21 cellular contexts compared by ENCODE assay signal in genomic region chr1:169186106-169186505, GRCh38.
"Had no signal": no experiment of that assay in that cellular context is flagged by ENCODE, and none has a peak within 500 bp of the region (broad histone marks: within the 10 kb centered on the region; RNA-seq: fewer than 3 reads in every experiment).

No MANE protein-coding gene starts in this region.

- H3K27ac Mint-ChIP-seq: activated CD4-positive, alpha-beta T cell treated with anti-CD3 and anti-CD28 coated beads, Interleukin-2, amount 10 ng/mL, durations not matched to agents 7 days and 5 days; activated CD8-positive, alpha-beta memory T cell treated with anti-CD3 and anti-CD28 coated beads, Interleukin-2, amount 10 ng/mL, durations not matched to agents 7 days and 5 days; activated CD8-positive, alpha-beta T cell treated with anti-CD3 and anti-CD28 coated beads for 36 hours; activated naive CD4-positive, alpha-beta T cell treated with anti-CD3 and anti-CD28 coated beads, Interleukin-2, amount 10 ng/mL, durations not matched to agents 7 days and 5 days; mesothelial cell of epicardium; naive thymus-derived CD8-positive, alpha-beta T cell; neural progenitor cell; stimulated activated memory B cell treated with anti-CD40 and anti-IgM and Interleukin-4, amounts not matched to agents 10 μg/mL and 1 μg/mL and 100 μg/mL, for 72 hours had no signal

- H3K27me3 Mint-ChIP-seq: activated CD4-positive, alpha-beta T cell treated with anti-CD3 and anti-CD28 coated beads, Interleukin-2, amount 10 ng/mL, durations not matched to agents 7 days and 5 days; activated CD8-positive, alpha-beta memory T cell treated with anti-CD3 and anti-CD28 coated beads, Interleukin-2, amount 10 ng/mL, durations not matched to agents 7 days and 5 days; activated CD8-positive, alpha-beta T cell treated with anti-CD3 and anti-CD28 coated beads for 36 hours; activated naive CD4-positive, alpha-beta T cell treated with anti-CD3 and anti-CD28 coated beads, Interleukin-2, amount 10 ng/mL, durations not matched to agents 7 days and 5 days; naive thymus-derived CD8-positive, alpha-beta T cell; stimulated activated memory B cell treated with anti-CD40 and anti-IgM and Interleukin-4, amounts not matched to agents 10 μg/mL and 1 μg/mL and 100 μg/mL, for 72 hours had no signal

- H3K4me3 Mint-ChIP-seq: activated CD4-positive, alpha-beta T cell treated with anti-CD3 and anti-CD28 coated beads, Interleukin-2, amount 10 ng/mL, durations not matched to agents 7 days and 5 days; activated CD8-positive, alpha-beta memory T cell treated with anti-CD3 and anti-CD28 coated beads, Interleukin-2, amount 10 ng/mL, durations not matched to agents 7 days and 5 days; activated CD8-positive, alpha-beta T cell treated with anti-CD3 and anti-CD28 coated beads for 36 hours; activated naive CD4-positive, alpha-beta T cell treated with anti-CD3 and anti-CD28 coated beads, Interleukin-2, amount 10 ng/mL, durations not matched to agents 7 days and 5 days; mesothelial cell of epicardium; naive thymus-derived CD8-positive, alpha-beta T cell; neural progenitor cell; stimulated activated memory B cell treated with anti-CD40 and anti-IgM and Interleukin-4, amounts not matched to agents 10 μg/mL and 1 μg/mL and 100 μg/mL, for 72 hours had no signal

- H3K4me1 Mint-ChIP-seq: activated CD4-positive, alpha-beta T cell treated with anti-CD3 and anti-CD28 coated beads, Interleukin-2, amount 10 ng/mL, durations not matched to agents 7 days and 5 days; activated naive CD4-positive, alpha-beta T cell treated with anti-CD3 and anti-CD28 coated beads, Interleukin-2, amount 10 ng/mL, durations not matched to agents 7 days and 5 days; neural progenitor cell; stimulated activated memory B cell treated with anti-CD40 and anti-IgM and Interleukin-4, amounts not matched to agents 10 μg/mL and 1 μg/mL and 100 μg/mL, for 72 hours had no signal

- H3K9me3 ChIP-seq: body of pancreas, left lung, sigmoid colon, transverse colon had no signal

- DNase-seq: activated CD4-positive, alpha-beta T cell treated with anti-CD3 and anti-CD28 coated beads, Interleukin-2, amount 10 ng/mL, durations not matched to agents 7 days and 5 days; activated CD8-positive, alpha-beta memory T cell treated with anti-CD3 and anti-CD28 coated beads, Interleukin-2, amount 10 ng/mL, durations not matched to agents 7 days and 5 days; activated CD8-positive, alpha-beta T cell treated with anti-CD3 and anti-CD28 coated beads for 36 hours; activated effector memory CD4-positive, alpha-beta T cell treated with anti-CD3 and anti-CD28 coated beads, Interleukin-2, amount 50 U/mL, for 16 hours; activated naive CD4-positive, alpha-beta T cell treated with anti-CD3 and anti-CD28 coated beads, Interleukin-2, amount 10 ng/mL, durations not matched to agents 7 days and 5 days; activated T-cell treated with anti-CD3 and anti-CD28 coated beads for 4 hours; anterior cingulate cortex; body of pancreas; effector CD4-positive, alpha-beta T cell; erythroblast; foreskin keratinocyte; left lung; naive thymus-derived CD8-positive, alpha-beta T cell; posterior cingulate gyrus; sigmoid colon; stimulated activated CD4-positive, alpha-beta T cell treated with anti-CD3 and anti-CD28 coated beads, Interleukin-15, amount 100 ng/mL, for 24 hours; transverse colon had no signal

- ATAC-seq: activated CD4-positive, CD25-positive, alpha-beta regulatory T cell treated with anti-CD3 and anti-CD28 coated beads, Interleukin-2, amount 50 U/mL, for 24 hours; activated CD8-positive, alpha-beta memory T cell treated with anti-CD3 and anti-CD28 coated beads, Interleukin-2, amount 10 ng/mL, durations not matched to agents 7 days and 5 days; activated CD8-positive, alpha-beta T cell treated with anti-CD3 and anti-CD28 coated beads for 36 hours; body of pancreas; foreskin keratinocyte; left lung; naive thymus-derived CD8-positive, alpha-beta T cell; stimulated activated memory B cell treated with anti-CD40 and anti-IgM and Interleukin-4, amounts not matched to agents 10 μg/mL and 1 μg/mL and 100 μg/mL, for 72 hours had no signal

- H3K36me3 Mint-ChIP-seq: activated naive CD4-positive, alpha-beta T cell treated with anti-CD3 and anti-CD28 coated beads, Interleukin-2, amount 10 ng/mL, durations not matched to agents 7 days and 5 days had no signal
